27 cellular contexts compared by ENCODE assay signal in the genomic region with DNA sequence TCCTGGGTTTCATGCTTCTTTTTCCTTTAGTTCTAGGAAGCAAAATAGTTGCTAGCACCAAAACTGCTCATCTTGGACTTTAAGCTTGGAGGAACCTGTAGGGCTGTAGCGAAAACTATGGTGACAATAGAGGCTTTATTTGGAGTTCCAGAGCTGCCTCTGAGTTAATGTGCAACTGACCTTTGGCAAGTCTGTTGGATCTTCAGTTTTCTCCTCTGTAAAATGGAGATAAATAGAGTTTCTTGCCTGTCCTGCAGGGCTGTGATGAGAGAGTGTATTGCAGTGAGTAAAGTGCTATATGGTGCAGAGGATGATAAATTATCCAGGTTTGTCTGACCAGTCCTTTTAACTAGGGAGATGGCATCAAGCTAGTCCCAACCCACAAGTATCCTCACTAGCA.
A peak's percentile ranks its signal among the peaks of the same experiment; 100 is the strongest.
DNase-seq lines count a peak whose midpoint lies in the region; ATAC-seq, FAIRE-seq and TF ChIP-seq lines count a peak whose summit lies in the region.
"Had no signal": no experiment of that assay in that cellular context is flagged by ENCODE, and none has a peak within 500 bp of the region (broad histone marks: within the 10 kb centered on the region; RNA-seq: fewer than 3 reads in every experiment).

No MANE protein-coding gene starts in this region.

- H3K27ac ChIP-seq in VCaP: peak overlapping the region; percentile 49; the same call in 1 of the 2 replicates
- H3K27ac ChIP-seq in small intestine (ENCODE audit: low read depth in 1 of 2, low read length in 1 of 2): no peak overlapping the region
- H3K27ac ChIP-seq: BLaER1 treated with 17β-estradiol and CSF1 and Interleukin-3, amounts not matched to agents 10 nM and 100 nM; PC-9; SJCRH30 had no signal

- FAIRE-seq in small intestine (lab: Jason Lieb, UNC) (no peak), GM12891 (lab: Jason Lieb, UNC) (no peak)
- FAIRE-seq: A204.1, D721Med, GM18507, H54, K562 had no signal

- H3K9me3 ChIP-seq in small intestine (ENCODE audit: control insufficient read depth, low read depth): no peaks in the 10 kb centered on the region
- H3K9me3 ChIP-seq: BLaER1 treated with 17β-estradiol and CSF1 and Interleukin-3, amounts not matched to agents 10 nM and 100 nM; SJCRH30 had no signal

- 16 to 63% (median 46%) methylated on average over 1 of the region's 1 CpG for WGBS in small intestine, 3 donors

- no peak for TF ChIP-seq POLR2A in GM12891 (IDR thresholded peaks at IDR 0.05; ENCODE audit: low read depth, low read length)

- H3K36me3 ChIP-seq in small intestine (ENCODE audit: control insufficient read depth in 2 of 2, insufficient read depth in 2 of 2, low read length in 2 of 2): no peaks in the 10 kb centered on the region
- H3K36me3 ChIP-seq: BLaER1 treated with 17β-estradiol and CSF1 and Interleukin-3, amounts not matched to agents 10 nM and 100 nM; SJCRH30 had no signal

- H3K4me1 ChIP-seq in small intestine (ENCODE audit: control insufficient read depth in 2 of 2, insufficient read depth in 1 of 2, low read depth in 1 of 2, low read length in 1 of 2): peaks cover 2 to 3% of the 10 kb centered on the region in 2 donors
- H3K4me1 ChIP-seq: SJCRH30 had no signal

- DNase-seq in left colon: no peak
- peak; percentile 19 for DNase-seq in mucosa of gallbladder (ENCODE audit: low spot score)
- peak; percentile 25 for DNase-seq in small intestine
- DNase-seq in occipital lobe (lab: John Stamatoyannopoulos, UW): no peak
- DNase-seq in GM12891 (ENCODE audit: insufficient read length, low spot score): no peak
- DNase-seq in activated CD8-positive, alpha-beta memory T cell treated with anti-CD3 and anti-CD28 coated beads, Interleukin-2, amount 50 U/mL, for 48 hours: no peak
- DNase-seq: AML-193; CD4-positive, alpha-beta T cell; MV-4-11; NCI-H1105 treated with DMSO at 0.1 percent for 48 hours; NCI-H146; NCI-H1930; NCI-H2107; NCI-H446; NCI-H524 treated with DMSO at 0.1 percent for 48 hours; NCI-H774; NK-92 treated with Interleukin-12 subunit alpha and Interleukin-12 subunit beta, amount 100 ng/mL, for 24 hours; PC-9; SJCRH30 had no signal

- H3K4me3 ChIP-seq in small intestine (ENCODE audit: low read depth in 1 of 2, low read length in 2 of 2): no peak overlapping the region
- H3K4me3 ChIP-seq: BLaER1 treated with 17β-estradiol and CSF1 and Interleukin-3, amounts not matched to agents 10 nM and 100 nM; K562; PC-9; SJCRH30 had no signal

- TF ChIP-seq CTCF in VCaP (conservative IDR thresholded peaks at IDR 0.05): no peak

- intact Hi-C loops in left colon (cut with DNase I, micrococcal nuclease): no loop called here

- no peaks in the 10 kb centered on the region for H3K27me3 ChIP-seq in small intestine (ENCODE audit: control insufficient read depth in 2 of 2, insufficient read depth in 2 of 2, low read length in 2 of 2)
- H3K27me3 ChIP-seq: SJCRH30 had no signal

- peak; percentile 53 for ATAC-seq in left colon
- ATAC-seq: K562, Right ventricle myocardium inferior had no signal

TF ChIP-seq in GM12891, 5 proteins besides CTCF, POLR2A, EP300 and RAD21:
- TF ChIP-seq PAX5 (IDR thresholded peaks at IDR 0.05; ENCODE audit: insufficient read depth, low read length, severe bottlenecking) (no peak), SPI1 (IDR thresholded peaks at IDR 0.05; ENCODE audit: low read depth, low read length) (no peak), TAF1 (IDR thresholded peaks at IDR 0.05; ENCODE audit: low read depth, low read length) (no peak), POLR2AphosphoS5 (IDR thresholded peaks at IDR 0.05; ENCODE audit: low read depth, low read length) (no peak), POU2F2 (IDR thresholded peaks at IDR 0.05; ENCODE audit: low read depth, low read length) (no peak)

Comparison
In these comparisons a context has a peak if more than half of its experiments do, and no peak if none do; other contexts are left out.
1. DNase-seq: peak in mucosa of gallbladder (single experiment) and small intestine (single experiment); none in left colon (0 of 2), occipital lobe (single experiment), GM12891 (single experiment) and activated CD8-positive, alpha-beta memory T cell treated with anti-CD3 and anti-CD28 coated beads, Interleukin-2, amount 50 U/mL, for 48 hours (single experiment).